ENCODE assay signal across 9 cellular contexts in the genomic region with DNA sequence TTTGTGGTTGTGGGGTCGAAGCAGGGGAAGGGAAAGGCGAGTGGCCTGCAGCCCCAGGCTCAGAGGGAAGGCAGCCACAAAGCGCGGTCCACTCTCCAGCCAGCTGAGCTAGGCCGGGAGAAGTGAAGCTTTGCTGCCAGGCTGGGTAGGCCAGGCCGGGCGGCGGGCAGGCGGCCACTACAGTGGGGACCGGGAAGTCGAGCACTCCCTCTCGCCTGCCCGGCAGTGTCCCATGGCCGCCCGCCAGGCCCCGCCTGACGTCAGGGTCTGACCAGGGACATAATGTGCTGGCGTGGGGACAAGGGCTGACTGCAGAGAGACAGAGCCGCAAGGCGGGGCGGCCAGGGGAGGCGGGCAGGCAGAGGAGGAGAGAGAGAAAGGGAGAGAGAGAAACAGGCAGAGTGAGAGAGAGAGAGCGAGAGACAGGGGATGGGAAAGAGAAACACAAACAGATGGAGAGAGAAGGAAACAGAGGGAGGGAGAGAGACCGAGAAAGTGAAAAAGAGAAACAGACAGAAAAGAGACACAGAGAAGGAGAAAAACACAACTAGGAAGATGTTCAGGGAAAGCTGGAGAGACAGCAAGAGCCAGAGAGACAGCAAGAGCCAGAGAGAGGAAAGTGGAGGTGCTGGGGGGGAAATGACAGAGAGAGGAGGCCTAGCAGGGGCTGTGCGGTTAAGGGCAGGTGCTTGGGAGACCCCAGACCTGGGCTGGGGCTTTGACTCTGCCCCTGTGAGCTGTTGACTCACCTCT.
DNase-seq lines count a peak whose midpoint lies in the region; ATAC-seq and TF ChIP-seq lines count a peak whose summit lies in the region.
"Had no signal": no experiment of that assay in that cellular context is flagged by ENCODE, and none has a peak within 500 bp of the region (broad histone marks: within the 10 kb centered on the region; RNA-seq: fewer than 3 reads in every experiment).

No MANE protein-coding gene starts in this region.

- no peaks in the 10 kb centered on the region for H3K36me3 ChIP-seq in lower lobe of right lung
- no peaks in the 10 kb centered on the region for H3K36me3 ChIP-seq in testis (ENCODE audit: low read depth, missing control alignments)

- intact Hi-C loops in lower lobe of right lung (cut with DNase I), result no loop called here
- intact Hi-C loops in testis (cut with DNase I; ENCODE audit: low total_unique reads), result no loop called here
- intact Hi-C loops in activated T-helper 1 cell treated with anti-CD3 and anti-CD28 coated beads, Interleukin-12 subunit alpha, Interleukin-12 subunit beta, Interleukin-2, Interleukin-4 antibody, amounts not matched to agents 30 ng/mL and 10 ng/mL and 1 ng/mL, durations not matched to agents 14 hours and 24 hours and 36 hours (cut with micrococcal nuclease), result no loop called here

- 31 to 44% methylated on average over 21 to 25 of the region's 25 CpGs for WGBS in testis, 2 donors

- peaks cover 55% of the 10 kb centered on the region for H3K4me1 ChIP-seq in lower lobe of right lung
- peaks cover 22% of the 10 kb centered on the region for H3K4me1 ChIP-seq in testis

- H3K9me3 ChIP-seq in lower lobe of right lung (no peaks in the 10 kb centered on the region), testis (no peaks in the 10 kb centered on the region)

- H3K4me1 Mint-ChIP-seq in activated T-helper 1 cell treated with anti-CD3 and anti-CD28 coated beads, Interleukin-12 subunit alpha, Interleukin-12 subunit beta, Interleukin-2, Interleukin-4 antibody, amounts not matched to agents 30 ng/mL and 10 ng/mL and 1 ng/mL, durations not matched to agents 14 hours and 24 hours and 36 hours (ENCODE audit: low read depth), result no peaks in the 10 kb centered on the region
- H3K4me1 Mint-ChIP-seq: central memory CD8-positive, alpha-beta T cell had no signal

- TF ChIP-seq CTCF in coronary artery (IDR thresholded peaks at IDR 0.05) (no peak), lower lobe of right lung (IDR thresholded peaks at IDR 0.05) (no peak), testis (IDR thresholded peaks at IDR 0.05) (no peak)

- H3K27me3 ChIP-seq in lower lobe of right lung (ENCODE audit: low read depth) (no peaks in the 10 kb centered on the region), testis (no peaks in the 10 kb centered on the region)

- H3K27ac ChIP-seq in coronary artery (peak overlapping the region; percentile 98 to 99), lower lobe of right lung (peak overlapping the region; percentile 98), testis (peak overlapping the region; percentile 92 to 97)

- peaks cover 22% of the 10 kb centered on the region for H3K27me3 Mint-ChIP-seq in activated T-helper 1 cell treated with anti-CD3 and anti-CD28 coated beads, Interleukin-12 subunit alpha, Interleukin-12 subunit beta, Interleukin-2, Interleukin-4 antibody, amounts not matched to agents 30 ng/mL and 10 ng/mL and 1 ng/mL, durations not matched to agents 14 hours and 24 hours and 36 hours (ENCODE audit: insufficient read depth)

- TF ChIP-seq POLR2A in testis (IDR thresholded peaks at IDR 0.05), result no peak

- no peak overlapping the region for H3K27ac Mint-ChIP-seq in activated T-helper 1 cell treated with anti-CD3 and anti-CD28 coated beads, Interleukin-12 subunit alpha, Interleukin-12 subunit beta, Interleukin-2, Interleukin-4 antibody, amounts not matched to agents 30 ng/mL and 10 ng/mL and 1 ng/mL, durations not matched to agents 14 hours and 24 hours and 36 hours

- no peaks in the 10 kb centered on the region for H3K9me3 Mint-ChIP-seq in activated T-helper 1 cell treated with anti-CD3 and anti-CD28 coated beads, Interleukin-12 subunit alpha, Interleukin-12 subunit beta, Interleukin-2, Interleukin-4 antibody, amounts not matched to agents 30 ng/mL and 10 ng/mL and 1 ng/mL, durations not matched to agents 14 hours and 24 hours and 36 hours
- H3K9me3 Mint-ChIP-seq: central memory CD8-positive, alpha-beta T cell had no signal

- ATAC-seq in lower lobe of right lung (peak; percentile 95 to 96), GM19467 (IDR thresholded peaks at IDR 0.05; ENCODE audit: unreplicated experiment) (no peak)

- no peak overlapping the region for H3K4me3 Mint-ChIP-seq in activated T-helper 1 cell treated with anti-CD3 and anti-CD28 coated beads, Interleukin-12 subunit alpha, Interleukin-12 subunit beta, Interleukin-2, Interleukin-4 antibody, amounts not matched to agents 30 ng/mL and 10 ng/mL and 1 ng/mL, durations not matched to agents 14 hours and 24 hours and 36 hours
- H3K4me3 Mint-ChIP-seq: central memory CD8-positive, alpha-beta T cell had no signal

- DNase-seq in M059J (ENCODE audit: low read depth) (peak; percentile 99), coronary artery (ENCODE audit: low spot score) (peak; percentile 100), lower lobe of right lung (peak; percentile 98), testis (peak; percentile 97), SW 1271 (lab: John Stamatoyannopoulos, UW) (no peak)
- no peak for DNase-seq in activated CD4-positive, alpha-beta T cell treated with anti-CD3 and anti-CD28 coated beads, Interleukin-2, amount 50 U/mL, for 4 hours
- no peak for DNase-seq in activated T-helper 1 cell treated with anti-CD3 and anti-CD28 coated beads, Interleukin-12 subunit alpha, Interleukin-12 subunit beta, Interleukin-2, Interleukin-4 antibody, amounts not matched to agents 30 ng/mL and 10 ng/mL and 1 ng/mL, durations not matched to agents 14 hours and 24 hours and 36 hours (ENCODE audit: low spot score)

- H3K4me3 ChIP-seq in coronary artery (peak overlapping the region; percentile 17), lower lobe of right lung (no peak overlapping the region), testis (no peak overlapping the region)

- no peaks in the 10 kb centered on the region for H3K36me3 Mint-ChIP-seq in activated T-helper 1 cell treated with anti-CD3 and anti-CD28 coated beads, Interleukin-12 subunit alpha, Interleukin-12 subunit beta, Interleukin-2, Interleukin-4 antibody, amounts not matched to agents 30 ng/mL and 10 ng/mL and 1 ng/mL, durations not matched to agents 14 hours and 24 hours and 36 hours (ENCODE audit: low read depth)

Comparison
In these comparisons a context has a peak if more than half of its experiments do, and no peak if none do; other contexts are left out.
1. DNase-seq: peak in M059J (single experiment), coronary artery (single experiment), lower lobe of right lung (single experiment) and testis (single experiment); none in activated CD4-positive, alpha-beta T cell treated with anti-CD3 and anti-CD28 coated beads, Interleukin-2, amount 50 U/mL, for 4 hours (0 of 2), activated T-helper 1 cell treated with anti-CD3 and anti-CD28 coated beads, Interleukin-12 subunit alpha, Interleukin-12 subunit beta, Interleukin-2, Interleukin-4 antibody, amounts not matched to agents 30 ng/mL and 10 ng/mL and 1 ng/mL, durations not matched to agents 14 hours and 24 hours and 36 hours (single experiment) and SW 1271 (0 of 2).
2. Peak in every context shown above with its lines, with median percentiles within 50 percentile points of each other: H3K27ac ChIP-seq.